ENCODE assay signal across 38 cellular contexts in genomic region chr17:60685437-60685836, GRCh38.
"Had no signal": no experiment of that assay in that cellular context is flagged by ENCODE, and none has a peak within 500 bp of the region (broad histone marks: within the 10 kb centered on the region; RNA-seq: fewer than 3 reads in every experiment).

No MANE protein-coding gene starts in this region.

- H3K27ac Mint-ChIP-seq: activated naive CD4-positive, alpha-beta T cell treated with anti-CD3 and anti-CD28 coated beads for 36 hours; activated naive CD4-positive, alpha-beta T cell treated with anti-CD3 and anti-CD28 coated beads, Interleukin-2, amount 10 ng/mL, durations not matched to agents 7 days and 5 days; activated naive CD4-positive, alpha-beta T cell treated with anti-CD3 and anti-CD28 coated beads, Interleukin-2, amount 50 U/mL, for 24 hours; activated naive CD4-positive, alpha-beta T cell treated with anti-CD3 and anti-CD28 coated beads, Interleukin-2, amount 50 U/mL, for 72 hours; activated naive CD8-positive, alpha-beta T cell; activated naive CD8-positive, alpha-beta T cell treated with anti-CD3 and anti-CD28 coated beads for 36 hours; activated naive CD8-positive, alpha-beta T cell treated with anti-CD3 and anti-CD28 coated beads, Interleukin-2, amount 10 ng/mL, durations not matched to agents 7 days and 5 days; activated naive CD8-positive, alpha-beta T cell treated with anti-CD3 and anti-CD28 coated beads, Interleukin-2, amount 50 U/mL, for 24 hours; activated T-cell treated with anti-CD3 and anti-CD28 coated beads, Interleukin-2, amount 50 U/mL, for 24 hours; activated T-cell treated with anti-CD3 and anti-CD28 coated beads, Interleukin-2, amount 50 U/mL, for 72 hours; activated T-helper 1 cell treated with anti-CD3 and anti-CD28 coated beads, Interleukin-12 subunit alpha, Interleukin-12 subunit beta, Interleukin-2, Interleukin-4 antibody, amounts not matched to agents 30 ng/mL and 10 ng/mL and 1 ng/mL, durations not matched to agents 14 hours and 24 hours and 36 hours; activated T-helper 17 cell treated with anti-CD3 and anti-CD28 coated beads, Interleukin-2, amount 50 U/mL, for 72 hours; activated T-helper 2 cell treated with anti-CD3 and anti-CD28 coated beads, Interferon-gamma antibody, Interleukin-2, Interleukin-4, amounts not matched to agents 10 μg/mL and 5 μg/mL and 100 μg/mL, durations not matched to agents 14 hours and 24 hours and 36 hours; brain had no signal

- H3K4me3 ChIP-seq: adrenal gland, ascending aorta, body of pancreas, breast epithelium, cardiac muscle cell had no signal

- DNase-seq: activated effector memory CD4-positive, alpha-beta T cell treated with anti-CD3 and anti-CD28 coated beads, Interleukin-2, amount 50 U/mL, for 16 hours; activated effector memory CD4-positive, alpha-beta T cell treated with Interleukin-2 at 50 U/mL for 16 hours; activated gamma-delta T cell; activated gamma-delta T cell treated with Interleukin-2 at 50 U/mL for 16 hours; activated naive CD4-positive, alpha-beta T cell; activated naive CD4-positive, alpha-beta T cell treated with anti-CD3 and anti-CD28 coated beads for 36 hours; activated naive CD4-positive, alpha-beta T cell treated with anti-CD3 and anti-CD28 coated beads, Interleukin-2, amount 10 ng/mL, durations not matched to agents 7 days and 5 days; activated naive CD4-positive, alpha-beta T cell treated with anti-CD3 and anti-CD28 coated beads, Interleukin-2, amount 50 U/mL, for 16 hours; activated naive CD4-positive, alpha-beta T cell treated with Interleukin-2 at 50 U/mL for 16 hours; activated naive CD8-positive, alpha-beta T cell treated with anti-CD3 and anti-CD28 coated beads for 36 hours; activated naive CD8-positive, alpha-beta T cell treated with anti-CD3 and anti-CD28 coated beads, Interleukin-2, amount 10 ng/mL, durations not matched to agents 7 days and 5 days; activated naive CD8-positive, alpha-beta T cell treated with anti-CD3 and anti-CD28 coated beads, Interleukin-2, amount 50 U/mL, for 24 hours; activated T-cell treated with anti-CD3 and anti-CD28 coated beads, Interleukin-2, amount 50 U/mL, for 24 hours; activated T-cell treated with anti-CD3 and anti-CD28 coated beads, Interleukin-2, amount 50 U/mL, for 4 hours; activated T-cell treated with anti-CD3 and anti-CD28 coated beads, Interleukin-2, amount 50 U/mL, for 48 hours; activated T-cell treated with anti-CD3 and anti-CD28 coated beads, Interleukin-2, amount 50 U/mL, for 72 hours; adrenal gland; amniotic stem cell; amygdala; anterior cingulate cortex; body of pancreas; brain microvascular endothelial cell; caudate nucleus; central memory CD4-positive, alpha-beta T cell; cerebellar nuclear complex had no signal

- H3K27me3 ChIP-seq: adrenal gland, ascending aorta, body of pancreas, brain microvascular endothelial cell, breast epithelium, cardiac muscle cell had no signal

- FAIRE-seq: astrocyte, bronchial epithelial cell had no signal

- H3K36me3 ChIP-seq: brain microvascular endothelial cell, breast epithelium had no signal

- H3K27ac ChIP-seq: adrenal gland, ascending aorta, body of pancreas, brain microvascular endothelial cell, breast epithelium, cardiac muscle cell had no signal

- H3K9me3 ChIP-seq: adrenal gland, ascending aorta, body of pancreas, breast epithelium had no signal

- ATAC-seq: activated naive CD4-positive, alpha-beta T cell treated with anti-CD3 and anti-CD28 coated beads, Interleukin-2, amount 50 U/mL, for 72 hours; activated naive CD8-positive, alpha-beta T cell treated with anti-CD3 and anti-CD28 coated beads, Interleukin-2, amount 50 U/mL, for 24 hours; activated T-cell treated with anti-CD3 and anti-CD28 coated beads, Interleukin-2, amount 50 U/mL, for 4 hours; activated T-cell treated with anti-CD3 and anti-CD28 coated beads, Interleukin-2, amount 50 U/mL, for 72 hours; activated T-helper 17 cell treated with anti-CD3 and anti-CD28 coated beads, Interleukin-2, amount 50 U/mL, for 72 hours; body of pancreas had no signal

- H3K4me3 Mint-ChIP-seq: activated naive CD4-positive, alpha-beta T cell treated with anti-CD3 and anti-CD28 coated beads for 36 hours; activated naive CD4-positive, alpha-beta T cell treated with anti-CD3 and anti-CD28 coated beads, Interleukin-2, amount 10 ng/mL, durations not matched to agents 7 days and 5 days; activated naive CD4-positive, alpha-beta T cell treated with anti-CD3 and anti-CD28 coated beads, Interleukin-2, amount 50 U/mL, for 24 hours; activated naive CD8-positive, alpha-beta T cell; activated naive CD8-positive, alpha-beta T cell treated with anti-CD3 and anti-CD28 coated beads for 36 hours; activated naive CD8-positive, alpha-beta T cell treated with anti-CD3 and anti-CD28 coated beads, Interleukin-2, amount 10 ng/mL, durations not matched to agents 7 days and 5 days; activated naive CD8-positive, alpha-beta T cell treated with anti-CD3 and anti-CD28 coated beads, Interleukin-2, amount 50 U/mL, for 24 hours; activated T-cell treated with anti-CD3 and anti-CD28 coated beads, Interleukin-2, amount 50 U/mL, for 24 hours; activated T-cell treated with anti-CD3 and anti-CD28 coated beads, Interleukin-2, amount 50 U/mL, for 4 hours; activated T-cell treated with anti-CD3 and anti-CD28 coated beads, Interleukin-2, amount 50 U/mL, for 72 hours; activated T-helper 1 cell treated with anti-CD3 and anti-CD28 coated beads, Interleukin-12 subunit alpha, Interleukin-12 subunit beta, Interleukin-2, Interleukin-4 antibody, amounts not matched to agents 30 ng/mL and 10 ng/mL and 1 ng/mL, durations not matched to agents 14 hours and 24 hours and 36 hours; activated T-helper 17 cell treated with anti-CD3 and anti-CD28 coated beads, Interleukin-2, amount 50 U/mL, for 72 hours; brain; central memory CD8-positive, alpha-beta T cell had no signal

- H3K4me1 ChIP-seq: adrenal gland, ascending aorta, body of pancreas, breast epithelium had no signal

- H3K4me1 Mint-ChIP-seq: activated naive CD4-positive, alpha-beta T cell treated with anti-CD3 and anti-CD28 coated beads, Interleukin-2, amount 10 ng/mL, durations not matched to agents 7 days and 5 days; activated naive CD4-positive, alpha-beta T cell treated with anti-CD3 and anti-CD28 coated beads, Interleukin-2, amount 50 U/mL, for 24 hours; activated naive CD8-positive, alpha-beta T cell treated with anti-CD3 and anti-CD28 coated beads for 36 hours; activated naive CD8-positive, alpha-beta T cell treated with anti-CD3 and anti-CD28 coated beads, Interleukin-2, amount 10 ng/mL, durations not matched to agents 7 days and 5 days; activated naive CD8-positive, alpha-beta T cell treated with anti-CD3 and anti-CD28 coated beads, Interleukin-2, amount 50 U/mL, for 24 hours; activated T-helper 17 cell treated with anti-CD3 and anti-CD28 coated beads, Interleukin-2, amount 50 U/mL, for 72 hours; brain had no signal

- H3K27me3 Mint-ChIP-seq: activated naive CD4-positive, alpha-beta T cell treated with anti-CD3 and anti-CD28 coated beads, Interleukin-2, amount 10 ng/mL, durations not matched to agents 7 days and 5 days; activated naive CD4-positive, alpha-beta T cell treated with anti-CD3 and anti-CD28 coated beads, Interleukin-2, amount 50 U/mL, for 24 hours; activated naive CD8-positive, alpha-beta T cell; activated naive CD8-positive, alpha-beta T cell treated with anti-CD3 and anti-CD28 coated beads for 36 hours; activated naive CD8-positive, alpha-beta T cell treated with anti-CD3 and anti-CD28 coated beads, Interleukin-2, amount 10 ng/mL, durations not matched to agents 7 days and 5 days; activated naive CD8-positive, alpha-beta T cell treated with anti-CD3 and anti-CD28 coated beads, Interleukin-2, amount 50 U/mL, for 24 hours; activated T-cell treated with anti-CD3 and anti-CD28 coated beads, Interleukin-2, amount 50 U/mL, for 24 hours; activated T-helper 17 cell treated with anti-CD3 and anti-CD28 coated beads, Interleukin-2, amount 50 U/mL, for 72 hours; brain; central memory CD8-positive, alpha-beta T cell had no signal

- H3K9me3 Mint-ChIP-seq: activated naive CD4-positive, alpha-beta T cell treated with anti-CD3 and anti-CD28 coated beads for 36 hours; activated naive CD4-positive, alpha-beta T cell treated with anti-CD3 and anti-CD28 coated beads, Interleukin-2, amount 10 ng/mL, durations not matched to agents 7 days and 5 days; activated naive CD4-positive, alpha-beta T cell treated with anti-CD3 and anti-CD28 coated beads, Interleukin-2, amount 50 U/mL, for 24 hours; activated naive CD4-positive, alpha-beta T cell treated with anti-CD3 and anti-CD28 coated beads, Interleukin-2, amount 50 U/mL, for 72 hours; activated naive CD8-positive, alpha-beta T cell treated with anti-CD3 and anti-CD28 coated beads for 36 hours; activated naive CD8-positive, alpha-beta T cell treated with anti-CD3 and anti-CD28 coated beads, Interleukin-2, amount 10 ng/mL, durations not matched to agents 7 days and 5 days; activated naive CD8-positive, alpha-beta T cell treated with anti-CD3 and anti-CD28 coated beads, Interleukin-2, amount 50 U/mL, for 24 hours; activated T-cell treated with anti-CD3 and anti-CD28 coated beads, Interleukin-2, amount 50 U/mL, for 24 hours; activated T-cell treated with anti-CD3 and anti-CD28 coated beads, Interleukin-2, amount 50 U/mL, for 4 hours; activated T-cell treated with anti-CD3 and anti-CD28 coated beads, Interleukin-2, amount 50 U/mL, for 72 hours; activated T-helper 1 cell treated with anti-CD3 and anti-CD28 coated beads, Interleukin-12 subunit alpha, Interleukin-12 subunit beta, Interleukin-2, Interleukin-4 antibody, amounts not matched to agents 30 ng/mL and 10 ng/mL and 1 ng/mL, durations not matched to agents 14 hours and 24 hours and 36 hours; activated T-helper 17 cell treated with anti-CD3 and anti-CD28 coated beads, Interleukin-2, amount 50 U/mL, for 72 hours; activated T-helper 2 cell treated with anti-CD3 and anti-CD28 coated beads, Interferon-gamma antibody, Interleukin-2, Interleukin-4, amounts not matched to agents 10 μg/mL and 5 μg/mL and 100 μg/mL, durations not matched to agents 14 hours and 24 hours and 36 hours; brain; central memory CD8-positive, alpha-beta T cell had no signal

- H3K36me3 Mint-ChIP-seq: activated naive CD4-positive, alpha-beta T cell treated with anti-CD3 and anti-CD28 coated beads, Interleukin-2, amount 50 U/mL, for 72 hours had no signal
